In genomic region chr5:3999929-4000328, GRCh38 we compare ENCODE assay signal across 21 cellular contexts.
"Had no signal": no experiment of that assay in that cellular context is flagged by ENCODE, and none has a peak within 500 bp of the region (broad histone marks: within the 10 kb centered on the region; RNA-seq: fewer than 3 reads in every experiment).

No MANE protein-coding gene starts in this region.

- H3K27ac ChIP-seq: RWPE1 had no signal

- DNase-seq: IMR-90; Karpas-422; KG1; MM.1S; NCI-H1092 treated with DMSO at 0.1 percent for 48 hours; NCI-H1436; NCI-H1930; NCI-H2081; NCI-H2227 treated with DMSO at 0.1 percent for 48 hours; NCI-H524; NCI-H526 treated with DMSO at 0.1 percent for 48 hours; NCI-H748 treated with DMSO at 0.1 percent for 48 hours; NK-92 treated with Interleukin-12 subunit alpha and Interleukin-12 subunit beta, amount 100 ng/mL, for 24 hours; PC-3; SHP77; SK-N-SH; SW 1271; T-cell had no signal

- H3K9me3 ChIP-seq: SK-N-SH had no signal

- ATAC-seq: HepG2, Panc1, PC-3, T-cell had no signal
